In the genomic region with DNA sequence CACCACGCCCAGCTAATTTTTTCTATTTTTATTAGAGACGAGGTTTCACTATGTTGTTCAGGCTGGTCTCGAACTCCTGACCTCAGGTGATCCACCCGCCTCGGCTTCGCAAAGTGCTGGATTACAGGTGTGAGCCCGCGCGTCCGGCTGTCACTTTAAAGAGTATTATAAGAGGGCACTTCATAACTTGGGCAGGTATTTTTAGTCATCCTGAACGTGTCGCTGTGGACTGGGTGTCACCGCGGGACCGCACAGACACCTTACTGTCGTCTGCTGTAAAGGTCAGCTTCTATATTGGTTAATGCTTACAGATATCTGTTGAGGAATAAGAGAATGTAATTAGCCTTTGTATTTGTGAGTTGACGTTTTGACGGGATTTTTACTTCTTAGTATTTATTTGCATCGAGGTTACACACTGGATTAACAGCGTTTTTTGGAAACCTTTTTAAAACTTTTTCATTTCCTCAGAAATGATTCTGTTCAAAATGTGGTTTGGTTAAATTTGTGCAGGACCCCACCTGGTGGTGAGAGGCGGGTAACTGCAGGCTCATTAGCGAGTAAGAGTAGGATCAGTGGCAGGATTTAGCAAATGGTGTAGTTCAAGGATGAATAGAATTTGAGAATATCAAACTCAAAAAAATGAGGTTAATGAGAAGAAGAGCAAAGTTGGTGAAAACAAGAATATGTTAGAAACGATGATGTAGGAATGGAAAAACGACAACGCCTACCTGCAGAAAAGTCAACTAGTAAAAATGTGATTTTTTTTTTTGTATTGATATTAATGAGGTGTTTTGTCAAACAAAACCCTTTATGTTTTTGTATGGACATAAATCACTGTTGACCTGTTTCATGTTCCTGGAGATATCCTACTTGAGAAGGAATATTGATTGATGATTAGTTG, we compare ENCODE assay signal across 8 cellular contexts. TPM values are rescaled to one million over a fixed set of nuclear protein-coding genes. Genes with fewer than 3 reads are reported as not detected.
DNase-seq lines count a peak whose midpoint lies in the region; ATAC-seq and TF ChIP-seq lines count a peak whose summit lies in the region.

No MANE protein-coding gene starts in this region.

- no peak overlapping the region for H3K4me3 ChIP-seq in lower leg skin (ENCODE audit: low read depth, poor library complexity, severe bottlenecking)

- TF ChIP-seq POLR2A in lower leg skin (IDR thresholded peaks at IDR 0.05), result no peak

- peak in 1 of 3 donors; percentile 42 for TF ChIP-seq CTCF in lower leg skin (IDR thresholded peaks at IDR 0.05)

- intact Hi-C loops in lower leg skin (cut with DNase I; ENCODE audit: low total_unique reads), result no loop called here

- peak; percentile 19 for ATAC-seq in GM21825 (IDR thresholded peaks at IDR 0.05; ENCODE audit: unreplicated experiment)

- peak; percentile 24 for DNase-seq in COR-L47 (lab: John Stamatoyannopoulos, UW)
- peak; percentile 8 for DNase-seq in NCI-H2171 (lab: John Stamatoyannopoulos, UW)
- peak; percentile 28 to 60 for DNase-seq in activated CD4-positive, alpha-beta T cell treated with anti-CD3 and anti-CD28 coated beads, Interleukin-2, amount 50 U/mL, for 24 hours (ENCODE audit: low read depth in 1 of 2, low spot score in 1 of 2)
- DNase-seq in dermis microvascular lymphatic vessel endothelial cell (ENCODE audit: low read depth in 2 of 2), result peak; percentile 51 to 65
- peak; percentile 70 to 92 for DNase-seq in lower leg skin (ENCODE audit: low spot score in 2 of 2)
- DNase-seq in stimulated activated CD8-positive, alpha-beta memory T cell treated with anti-CD3 and anti-CD28 coated beads, Interleukin-15, amount 100 ng/mL, for 1 hour (ENCODE audit: low read depth), result peak; percentile 42
- DNase-seq in mesenteric fat pad (ENCODE audit: low spot score), result no peak

- 52 to 54% methylated on average over 25 of the region's 25 CpGs for WGBS in lower leg skin, 2 donors

RNA-seq across cellular contexts. Expression of a gene that starts 3.2 kb away (rescaled TPM):
- total RNA-seq in dermis microvascular lymphatic vessel endothelial cell, result 89.1 and 105 TPM in 2 replicates
- total RNA-seq in lower leg skin, result 100 to 1,000 TPM; 179 to 254 (median 212) TPM
- 110 TPM for total RNA-seq in mesenteric fat pad
